In genomic region chr10:112811741-112812551, GRCh38 we compare ENCODE assay signal across 9 cellular contexts.
DNase-seq lines count a peak whose midpoint lies in the region; ATAC-seq and TF ChIP-seq lines count a peak whose summit lies in the region.
"Had no signal": no experiment of that assay in that cellular context is flagged by ENCODE, and none has a peak within 500 bp of the region (broad histone marks: within the 10 kb centered on the region; RNA-seq: fewer than 3 reads in every experiment).

No MANE protein-coding gene starts in this region.

- peaks cover 65% of the 10 kb centered on the region for H3K4me1 ChIP-seq in ES-I3 (ENCODE audit: insufficient read depth, low read length)

- no peaks in the 10 kb centered on the region; the same call in 1 of the 2 replicates for H3K36me3 ChIP-seq in ES-I3 (ENCODE audit: insufficient read depth, low read length)

- H3K9me3 ChIP-seq in ES-I3 (ENCODE audit: control insufficient read depth, insufficient read depth, low read length): no peaks in the 10 kb centered on the region
- H3K9me3 ChIP-seq in CD4-positive, alpha-beta T cell (ENCODE audit: control insufficient read depth, low read length): no peaks in the 10 kb centered on the region

- ATAC-seq in SK-N-SH treated with all-trans-retinoic acid at 6 μM for 48 hours (peak; percentile 93), HG02885 (IDR thresholded peaks at IDR 0.05; ENCODE audit: poor library complexity, unreplicated experiment) (no peak)
- no peak for ATAC-seq in CD4-positive, alpha-beta T cell (ENCODE audit: poor library complexity)

- peak; percentile 94 for DNase-seq in glomerular visceral epithelial cell (ENCODE audit: extremely low spot score)
- DNase-seq in pulmonary artery endothelial cell (ENCODE audit: low read depth, low spot score): peak; percentile 11
- no peak for DNase-seq in cerebellum (ENCODE audit: low spot score)
- DNase-seq in CD4-positive, alpha-beta T cell: no peak
- no peak for DNase-seq in GF-D8 (lab: John Stamatoyannopoulos, UW)
- DNase-seq: NCI-H82 had no signal

- no peaks in the 10 kb centered on the region for H3K27me3 ChIP-seq in CD4-positive, alpha-beta T cell (ENCODE audit: control insufficient read depth, insufficient read depth, low read length)

- intact Hi-C loops in CD4-positive, alpha-beta T cell (cut with DNase I, micrococcal nuclease): no loop called here

- CTCF ChIA-PET in CD4-positive, alpha-beta T cell (lab: Charles Lee): no interaction called here

- no peak overlapping the region for H3K27ac ChIP-seq in CD4-positive, alpha-beta T cell (ENCODE audit: low read depth, low read length)

- no peaks in the 10 kb centered on the region for H3K4me1 Mint-ChIP-seq in CD4-positive, alpha-beta T cell (ENCODE audit: low read depth)

- POLR2A ChIA-PET in CD4-positive, alpha-beta T cell (lab: Charles Lee): no interaction called here

- H3K9me3 Mint-ChIP-seq in CD4-positive, alpha-beta T cell: no peaks in the 10 kb centered on the region

- peak overlapping the region; percentile 9; the same call in 1 of the 2 replicates for H3K9ac ChIP-seq in ES-I3 (ENCODE audit: low read depth, low read length)

- H3K4me3 Mint-ChIP-seq in CD4-positive, alpha-beta T cell: no peak overlapping the region

- TF ChIP-seq CTCF in CD4-positive, alpha-beta T cell (IDR thresholded peaks at IDR 0.05): no peak

- H3K36me3 Mint-ChIP-seq in CD4-positive, alpha-beta T cell (ENCODE audit: low read depth): peaks cover 62% of the 10 kb centered on the region

- no peak overlapping the region for H3K27ac Mint-ChIP-seq in CD4-positive, alpha-beta T cell

- no peaks in the 10 kb centered on the region for H3K27me3 Mint-ChIP-seq in CD4-positive, alpha-beta T cell

TF ChIP-seq in SK-N-SH treated with all-trans-retinoic acid at 6 μM for 48 hours, 23 proteins besides CTCF, POLR2A, EP300 and RAD21:
- TF ChIP-seq ISL1 (CRISPR knock-in tag; IDR thresholded peaks at IDR 0.05) (peak; percentile 69), POU6F1 (CRISPR knock-in tag; IDR thresholded peaks at IDR 0.05; ENCODE audit: borderline replicate concordance, low read depth) (no peak)

Comparison
In these comparisons a context has a peak if more than half of its experiments do, and no peak if none do; other contexts are left out.
1. DNase-seq: peak in glomerular visceral epithelial cell (single experiment) and pulmonary artery endothelial cell (single experiment); none in cerebellum (single experiment), CD4-positive, alpha-beta T cell (0 of 10) and GF-D8 (single experiment).